In genomic region chr16:84247844-84248243, GRCh38 we compare ENCODE assay signal across 19 cellular contexts. TPM values are rescaled to one million over a fixed set of nuclear protein-coding genes. Genes with fewer than 3 reads are reported as not detected.
DNase-seq lines count a peak whose midpoint lies in the region.
"Had no signal": no experiment of that assay in that cellular context is flagged by ENCODE, and none has a peak within 500 bp of the region (broad histone marks: within the 10 kb centered on the region; RNA-seq: fewer than 3 reads in every experiment).

No MANE protein-coding gene starts in this region.

- H3K27ac ChIP-seq in substantia nigra (ENCODE audit: low read depth, low read length, poor library complexity, severe bottlenecking): no peak overlapping the region
- H3K27ac ChIP-seq: gastrocnemius medialis, suprapubic skin had no signal

- DNase-seq in EL (peak; percentile 80), HPDE6-E6E7 (ENCODE audit: extremely low spot score) (peak; percentile 69), amniotic epithelial cell (ENCODE audit: low read depth) (peak; percentile 4), myocyte (ENCODE audit: low read depth) (peak; percentile 35), islet precursor cell (no peak), substantia nigra (lab: John Stamatoyannopoulos, UW) (no peak), NCI-H2107 treated with DMSO at 0.1 percent for 48 hours (lab: John Stamatoyannopoulos, UW; ENCODE audit: unreplicated experiment) (no peak)
- DNase-seq: activated CD4-positive, alpha-beta T cell treated with anti-CD3 and anti-CD28 coated beads for 4 hours; activated naive CD4-positive, alpha-beta T cell; gastrocnemius medialis; NCI-H187; NCI-H510A treated with DMSO at 0.1 percent for 48 hours; SK-N-SH; stimulated activated CD4-positive, alpha-beta T cell treated with anti-CD3 and anti-CD28 coated beads, Interleukin-4, amount 100 ng/mL, for 24 hours had no signal

RNA-seq across cellular contexts. Expression of gene KCNG4, which starts 8.0 kb away (rescaled TPM):
- 0.05 TPM in 2 replicates for total RNA-seq in myocyte
- not detected for polyA plus RNA-seq in myocyte (2012)
- total RNA-seq: aorta, gastrocnemius medialis, lower leg skin, osteocyte, suprapubic skin had no signal
- polyA plus RNA-seq: BJ, SK-N-SH had no signal

RNA-seq across cellular contexts. Expression of gene WFDC1, which starts 46.8 kb away (rescaled TPM):
- 0.43 TPM in 1 of 2 replicates, not detected in the other for total RNA-seq in myocyte
- polyA plus RNA-seq in myocyte (2012): 0.11 TPM

RNA-seq across cellular contexts. Expression of gene ADAD2, which starts 56.9 kb away (rescaled TPM):
- total RNA-seq in myocyte: not detected in 2 replicates
- polyA plus RNA-seq in myocyte (2012): not detected
- total RNA-seq: gastrocnemius medialis, osteocyte had no signal
- polyA plus RNA-seq: BJ, SK-N-SH had no signal

Comparison
In these comparisons a context has a peak if more than half of its experiments do, and no peak if none do; other contexts are left out.
1. DNase-seq: peak in EL (single experiment), HPDE6-E6E7 (single experiment), amniotic epithelial cell (single experiment) and myocyte (single experiment); none in islet precursor cell (single experiment), substantia nigra (0 of 49) and NCI-H2107 treated with DMSO at 0.1 percent for 48 hours (single experiment).